9 cellular contexts compared by ENCODE assay signal in the genomic region with DNA sequence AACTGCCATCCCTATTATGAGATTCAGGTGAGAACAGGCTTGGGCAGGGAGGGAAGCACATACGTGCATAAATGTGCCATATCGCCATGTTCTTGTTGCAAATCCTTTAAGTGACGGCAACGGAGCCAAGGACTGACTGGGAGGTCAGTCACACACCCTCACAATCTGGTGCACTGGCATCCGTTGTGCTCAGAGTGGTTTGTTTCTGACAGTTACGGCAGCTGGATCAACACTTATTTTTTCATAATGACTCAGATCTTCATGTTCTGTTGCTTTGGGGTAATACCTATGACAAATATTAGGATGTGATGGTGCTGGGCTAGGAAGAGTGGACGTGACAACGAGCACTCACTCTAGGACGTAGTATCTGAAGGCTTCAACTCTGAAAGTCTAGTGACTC. TPM values are rescaled to one million over a fixed set of nuclear protein-coding genes. Genes with fewer than 3 reads are reported as not detected.
DNase-seq lines count a peak whose midpoint lies in the region; ATAC-seq and TF ChIP-seq lines count a peak whose summit lies in the region.
"Had no signal": no experiment of that assay in that cellular context is flagged by ENCODE, and none has a peak within 500 bp of the region (broad histone marks: within the 10 kb centered on the region; RNA-seq: fewer than 3 reads in every experiment).

No MANE protein-coding gene starts in this region.

- H3K27ac Mint-ChIP-seq in endothelial cell (ENCODE audit: unreplicated experiment), result peak overlapping the region; percentile 1

- TF ChIP-seq CTCF in GM13977 (IDR thresholded peaks at IDR 0.05; ENCODE audit: extremely low read depth, insufficient read depth, missing control alignments) (no peak), endothelial cell (IDR thresholded peaks at IDR 0.05; ENCODE audit: unreplicated experiment) (no peak), gastroesophageal sphincter (IDR thresholded peaks at IDR 0.05) (no peak), prostate gland (IDR thresholded peaks at IDR 0.05) (no peak)

- intact Hi-C loops in prostate gland (cut with DNase I), result no loop called here

- TF ChIP-seq POLR2A in gastroesophageal sphincter (IDR thresholded peaks at IDR 0.05), result no peak
- TF ChIP-seq POLR2A in prostate gland (IDR thresholded peaks at IDR 0.05), result no peak

- in situ Hi-C loops in GM13977 (cut with MboI; ENCODE audit: low pct_unique_long_range_greater_than_20kb, low sequenced_read_pairs, unreplicated experiment), result no loop called here

- H3K4me3 ChIP-seq in gastroesophageal sphincter (no peak overlapping the region), prostate gland (no peak overlapping the region)

- H3K4me1 ChIP-seq in gastroesophageal sphincter (no peaks in the 10 kb centered on the region), prostate gland (replicated peaks) (no peaks in the 10 kb centered on the region)

- peaks cover 8% of the 10 kb centered on the region for H3K4me1 Mint-ChIP-seq in endothelial cell (ENCODE audit: unreplicated experiment)

- no peak for TF ChIP-seq EP300 in gastroesophageal sphincter (IDR thresholded peaks at IDR 0.05)

- peaks cover 2% of the 10 kb centered on the region for H3K27me3 Mint-ChIP-seq in endothelial cell (ENCODE audit: unreplicated experiment)

- H3K9me3 Mint-ChIP-seq in endothelial cell (ENCODE audit: unreplicated experiment), result no peaks in the 10 kb centered on the region

- H3K9me3 ChIP-seq in gastroesophageal sphincter, result peaks cover 0 to 8% (median 0%) of the 10 kb centered on the region in 3 donors
- H3K9me3 ChIP-seq in prostate gland, result no peaks in the 10 kb centered on the region

- 74 to 76% methylated on average over 3 to 6 of the region's 9 CpGs for WGBS in gastroesophageal sphincter (ENCODE audit: low coverage in 1 of 2), 2 donors
- 80% methylated on average over 9 of the region's 9 CpGs for WGBS in prostate gland

- H3K36me3 ChIP-seq in gastroesophageal sphincter, result no peaks in the 10 kb centered on the region
- no peaks in the 10 kb centered on the region for H3K36me3 ChIP-seq in prostate gland

- H3K4me3 Mint-ChIP-seq in endothelial cell (ENCODE audit: unreplicated experiment), result no peak overlapping the region

- H3K27ac ChIP-seq in gastroesophageal sphincter, result no peak overlapping the region
- H3K27ac ChIP-seq in prostate gland, result no peak overlapping the region
- H3K27ac ChIP-seq: HL-60 had no signal

- ATAC-seq in GM19468 (IDR thresholded peaks at IDR 0.05; ENCODE audit: extremely low read depth, unreplicated experiment) (peak; percentile 84), HG03439 (IDR thresholded peaks at IDR 0.05; ENCODE audit: unreplicated experiment) (peak; percentile 94), gastroesophageal sphincter (no peak)

- H3K27me3 ChIP-seq in gastroesophageal sphincter (no peaks in the 10 kb centered on the region), prostate gland (replicated peaks; ENCODE audit: insufficient read depth) (no peaks in the 10 kb centered on the region)

- peaks cover 5% of the 10 kb centered on the region for H3K36me3 Mint-ChIP-seq in endothelial cell (ENCODE audit: low read depth, unreplicated experiment)

- DNase-seq in GM13977 (ENCODE audit: low spot score), result peak; percentile 36
- DNase-seq in endothelial cell (ENCODE audit: low spot score), result no peak
- no peak for DNase-seq in cerebellar cortex (ENCODE audit: low spot score)
- no peak for DNase-seq in HPDE6-E6E7 (ENCODE audit: extremely low spot score)
- DNase-seq in prostate gland (ENCODE audit: low spot score), result no peak

RNA-seq across cellular contexts. Expression of a gene that starts 56.2 kb away (rescaled TPM):
- total RNA-seq in endothelial cell (ENCODE audit: unreplicated experiment) (39.6 TPM), gastroesophageal sphincter (10 to 100 TPM; 13.9 to 19.8 (median 17.4) TPM), prostate gland (10 to 100 TPM in 1 of 2 donors, 1 to 10 TPM in 1; 8.9 to 54.5 TPM)
